In genomic region chr17:73547790-73548189, GRCh38 we compare ENCODE assay signal across 15 cellular contexts.
DNase-seq lines count a peak whose midpoint lies in the region; ATAC-seq and TF ChIP-seq lines count a peak whose summit lies in the region.
"Had no signal": no experiment of that assay in that cellular context is flagged by ENCODE, and none has a peak within 500 bp of the region (broad histone marks: within the 10 kb centered on the region; RNA-seq: fewer than 3 reads in every experiment).

No MANE protein-coding gene starts in this region.

- no peaks in the 10 kb centered on the region for H4K20me1 ChIP-seq in OCI-LY7 (ENCODE audit: insufficient read depth, low read length)

- no TSS peak for BruUV-seq in OCI-LY7 (replicated peaks; lab: Mats Ljungman, UMichigan)

- H3K27ac ChIP-seq in HL-60 (replicated peaks) (no peak overlapping the region), OCI-LY7 (ENCODE audit: low read depth, low read length, poor library complexity, severe bottlenecking) (no peak overlapping the region)
- H3K27ac ChIP-seq: GM23248 had no signal

- no peaks in the 10 kb centered on the region for H3K27me3 Mint-ChIP-seq in naive B cell
- H3K27me3 Mint-ChIP-seq: CD4-positive, alpha-beta T cell had no signal

- H3K27ac Mint-ChIP-seq in naive B cell: peak overlapping the region in 4 of 6 donors; percentile 34 to 89 (median 52)
- H3K27ac Mint-ChIP-seq: CD4-positive, alpha-beta T cell had no signal

- no peaks in the 10 kb centered on the region for H3K9me3 Mint-ChIP-seq in naive B cell
- H3K9me3 Mint-ChIP-seq: CD4-positive, alpha-beta T cell had no signal

- CTCF ChIA-PET in OCI-LY7 (lab: Charles Lee; ENCODE audit: unreplicated experiment): interaction anchor here (0.6 kb wide), 1 partner anchor 52 kb away, joined by 3 read pairs; no protein-coding TSS in a partner anchor

- peaks cover 0 to 5% of the 10 kb centered on the region in 2 donors for H3K36me3 Mint-ChIP-seq in naive B cell

- POLR2A ChIA-PET in OCI-LY7 (lab: Charles Lee): interaction anchor here (0.5 to 0.6 kb wide), 2 partner anchors 567 to 1311 kb away, joined by 3 read pairs; no protein-coding TSS in a partner anchor

- in situ Hi-C loops in GM13977 (cut with MboI; ENCODE audit: low pct_unique_long_range_greater_than_20kb, low sequenced_read_pairs, unreplicated experiment): no loop called here

- no peak overlapping the region for H3K4me3 ChIP-seq in HL-60 (replicated peaks; ENCODE audit: insufficient read depth, low read length)
- no peak overlapping the region for H3K4me3 ChIP-seq in OCI-LY7 (ENCODE audit: low read depth, low read length, poor library complexity, severe bottlenecking)
- H3K4me3 ChIP-seq: GM23248, HAP-1, K562 had no signal

- ATAC-seq in naive B cell (ENCODE audit: low read depth in 2 of 2): no peak

- H3K4me1 ChIP-seq in OCI-LY7 (ENCODE audit: insufficient read depth, low read length, poor library complexity, severe bottlenecking): peaks cover 22% of the 10 kb centered on the region
- H3K4me1 ChIP-seq: BE2C, Caco-2, HAP-1 had no signal

- peak; percentile 17 to 51 for DNase-seq in HL-60 (ENCODE audit: low read depth in 1 of 2, low spot score in 1 of 2)
- no peak for DNase-seq in OCI-LY7 (ENCODE audit: low spot score)
- no peak for DNase-seq in naive B cell
- no peak for DNase-seq in GM13977 (ENCODE audit: low spot score)
- no peak for DNase-seq in activated naive CD4-positive, alpha-beta T cell treated with Interleukin-2 at 50 U/mL for 16 hours
- no peak for DNase-seq in GM19240 (ENCODE audit: insufficient read length, low spot score)
- DNase-seq: ACHN; BE2C; C1 segment of cervical spinal cord; Caco-2; CD4-positive, alpha-beta T cell; GM23248; IMR-90 had no signal

- intact Hi-C loops in OCI-LY7 (cut with micrococcal nuclease; ENCODE audit: unreplicated experiment): no loop called here

- no peaks in the 10 kb centered on the region for H3K9me3 ChIP-seq in OCI-LY7 (ENCODE audit: low read length)
- H3K9me3 ChIP-seq: BE2C, Caco-2, HAP-1 had no signal

- no peaks in the 10 kb centered on the region for H3K9me2 ChIP-seq in OCI-LY7 (ENCODE audit: insufficient read depth, low read length)

- H2AFZ ChIP-seq in OCI-LY7 (ENCODE audit: low read length): peak overlapping the region; percentile 70
- H2AFZ ChIP-seq: GM23248 had no signal

- H3K4me3 Mint-ChIP-seq in naive B cell: peak overlapping the region in 2 of 8 donors; percentile 11 to 47
- H3K4me3 Mint-ChIP-seq: CD4-positive, alpha-beta T cell had no signal

- H3K27me3 ChIP-seq in HL-60 (ENCODE audit: insufficient read depth, poor library complexity, severe bottlenecking): no peaks in the 10 kb centered on the region
- H3K27me3 ChIP-seq: BE2C had no signal

- no peaks in the 10 kb centered on the region for H3K36me3 ChIP-seq in OCI-LY7 (ENCODE audit: insufficient read depth, low read length)
- H3K36me3 ChIP-seq: BE2C, HAP-1 had no signal

- no peak for TF ChIP-seq CTCF in HL-60 (IDR thresholded peaks at IDR 0.05; ENCODE audit: insufficient read depth, low read length)
- no peak for TF ChIP-seq CTCF in OCI-LY7 (conservative IDR thresholded peaks at IDR 0.05; ENCODE audit: low read length)
- TF ChIP-seq CTCF in GM13977 (IDR thresholded peaks at IDR 0.05; ENCODE audit: extremely low read depth, insufficient read depth, missing control alignments): no peak

- H3K4me1 Mint-ChIP-seq in naive B cell: peaks cover 68 to 77% (median 68%) of the 10 kb centered on the region in 3 donors

- no peaks in the 10 kb centered on the region for H3K79me2 ChIP-seq in OCI-LY7 (ENCODE audit: insufficient read depth, low read depth, low read length)

- H3K4me2 ChIP-seq in OCI-LY7 (ENCODE audit: low read length): no peak overlapping the region

Comparison
In these comparisons a context has a peak if more than half of its experiments do, and no peak if none do; other contexts are left out.
1. DNase-seq: peak in HL-60 (2 of 2); none in OCI-LY7 (single experiment), naive B cell (single experiment), GM13977 (single experiment), activated naive CD4-positive, alpha-beta T cell treated with Interleukin-2 at 50 U/mL for 16 hours (single experiment) and GM19240 (single experiment).